9 cellular contexts compared by ENCODE assay signal in genomic region chr22:44668886-44669724, GRCh38. TPM values are rescaled to one million over a fixed set of nuclear protein-coding genes. Genes with fewer than 3 reads are reported as not detected.
DNase-seq lines count a peak whose midpoint lies in the region; ATAC-seq lines count a peak whose summit lies in the region.
"Had no signal": no experiment of that assay in that cellular context is flagged by ENCODE, and none has a peak within 500 bp of the region (broad histone marks: within the 10 kb centered on the region; RNA-seq: fewer than 3 reads in every experiment).

No MANE protein-coding gene starts in this region.

- peak overlapping the region; percentile 35 for H3K4me3 ChIP-seq in HAP-1
- peak overlapping the region; percentile 52 for H3K4me3 ChIP-seq in iPS-18c (ENCODE audit: insufficient read depth, low read depth, low read length)
- H3K4me3 ChIP-seq in skeletal muscle satellite cell (ENCODE audit: low read length): peak overlapping the region; percentile 13

- POLR2A ChIA-PET in activated naive CD8-positive, alpha-beta T cell treated with anti-CD3 and anti-CD28 coated beads, Interleukin-2, amount 10 ng/mL, durations not matched to agents 7 days and 5 days (lab: Charles Lee): interaction anchor here (0.7 to 2.7 kb wide), 8 partner anchors 8 to 44 kb away, joined by 3 to 10 read pairs (median 5); no protein-coding TSS in a partner anchor

- H3K4me1 Mint-ChIP-seq in activated naive CD8-positive, alpha-beta T cell treated with anti-CD3 and anti-CD28 coated beads, Interleukin-2, amount 10 ng/mL, durations not matched to agents 7 days and 5 days: peaks cover 58% of the 10 kb centered on the region

- peak overlapping the region; percentile 83 for H3K27ac Mint-ChIP-seq in activated naive CD8-positive, alpha-beta T cell treated with anti-CD3 and anti-CD28 coated beads, Interleukin-2, amount 10 ng/mL, durations not matched to agents 7 days and 5 days

- H3K36me3 Mint-ChIP-seq in activated naive CD8-positive, alpha-beta T cell treated with anti-CD3 and anti-CD28 coated beads, Interleukin-2, amount 10 ng/mL, durations not matched to agents 7 days and 5 days: peaks cover 4% of the 10 kb centered on the region

- no peaks in the 10 kb centered on the region for H3K27me3 ChIP-seq in HAP-1 (ENCODE audit: low read depth)
- peaks cover 62% of the 10 kb centered on the region for H3K27me3 ChIP-seq in skeletal muscle satellite cell (ENCODE audit: control insufficient read depth, insufficient read depth, low read length)

- in situ Hi-C loops in HAP-1 (cut with MboI; ENCODE audit: low sequenced_read_pairs): no loop called here

- no peaks in the 10 kb centered on the region for H3K9me3 Mint-ChIP-seq in activated naive CD8-positive, alpha-beta T cell treated with anti-CD3 and anti-CD28 coated beads, Interleukin-2, amount 10 ng/mL, durations not matched to agents 7 days and 5 days

- H3K9me3 ChIP-seq in HAP-1 (no peaks in the 10 kb centered on the region), iPS-18c (ENCODE audit: control insufficient read depth, insufficient read depth, low read length) (no peaks in the 10 kb centered on the region), skeletal muscle satellite cell (replicated peaks; ENCODE audit: low read length) (no peaks in the 10 kb centered on the region)

- H3K4me3 Mint-ChIP-seq in activated naive CD8-positive, alpha-beta T cell treated with anti-CD3 and anti-CD28 coated beads, Interleukin-2, amount 10 ng/mL, durations not matched to agents 7 days and 5 days: peak overlapping the region; percentile 88

- H3K4me2 ChIP-seq in skeletal muscle satellite cell (ENCODE audit: low read length): no peak overlapping the region

- no peaks in the 10 kb centered on the region for H3K27me3 Mint-ChIP-seq in activated naive CD8-positive, alpha-beta T cell treated with anti-CD3 and anti-CD28 coated beads, Interleukin-2, amount 10 ng/mL, durations not matched to agents 7 days and 5 days

- H3K4me1 ChIP-seq in HAP-1 (no peaks in the 10 kb centered on the region; the same call in 1 of the 2 replicates), skeletal muscle satellite cell (ENCODE audit: control insufficient read depth, insufficient read depth, low read length) (no peaks in the 10 kb centered on the region)

- DNase-seq in HAP-1 (ENCODE audit: low spot score in 2 of 2) (peak in 1 of 2 experiments; percentile 58), NCI-H524 treated with DMSO at 0.1 percent for 48 hours (lab: John Stamatoyannopoulos, UW) (no peak), NCI-H146 (lab: John Stamatoyannopoulos, UW) (no peak), NCI-H1105 treated with DMSO at 0.1 percent for 48 hours (lab: John Stamatoyannopoulos, UW) (no peak), COLO829 (ENCODE audit: low spot score) (no peak)
- no peak for DNase-seq in activated naive CD8-positive, alpha-beta T cell treated with anti-CD3 and anti-CD28 coated beads, Interleukin-2, amount 10 ng/mL, durations not matched to agents 7 days and 5 days
- DNase-seq: NCI-H1417 had no signal

- no peak for ATAC-seq in activated naive CD8-positive, alpha-beta T cell treated with anti-CD3 and anti-CD28 coated beads, Interleukin-2, amount 10 ng/mL, durations not matched to agents 7 days and 5 days (ENCODE audit: low read depth)

- no peaks in the 10 kb centered on the region for H3K36me3 ChIP-seq in HAP-1 (replicated peaks)
- no peaks in the 10 kb centered on the region for H3K36me3 ChIP-seq in skeletal muscle satellite cell (ENCODE audit: insufficient read depth, low read length)

- no peak overlapping the region for H3K9ac ChIP-seq in skeletal muscle satellite cell (ENCODE audit: low read depth, low read length)

RNA-seq across cellular contexts. Expression of gene PRR5, which starts 32.9 kb away (rescaled TPM):
- total RNA-seq in activated naive CD8-positive, alpha-beta T cell treated with anti-CD3 and anti-CD28 coated beads, Interleukin-2, amount 10 ng/mL, durations not matched to agents 7 days and 5 days: 10 to 100 TPM; 51.5 to 52.3 TPM
- total RNA-seq in skeletal muscle satellite cell (2012; rRNA removed): 4.1 and 4.6 TPM in 2 replicates
